In the genomic region with DNA sequence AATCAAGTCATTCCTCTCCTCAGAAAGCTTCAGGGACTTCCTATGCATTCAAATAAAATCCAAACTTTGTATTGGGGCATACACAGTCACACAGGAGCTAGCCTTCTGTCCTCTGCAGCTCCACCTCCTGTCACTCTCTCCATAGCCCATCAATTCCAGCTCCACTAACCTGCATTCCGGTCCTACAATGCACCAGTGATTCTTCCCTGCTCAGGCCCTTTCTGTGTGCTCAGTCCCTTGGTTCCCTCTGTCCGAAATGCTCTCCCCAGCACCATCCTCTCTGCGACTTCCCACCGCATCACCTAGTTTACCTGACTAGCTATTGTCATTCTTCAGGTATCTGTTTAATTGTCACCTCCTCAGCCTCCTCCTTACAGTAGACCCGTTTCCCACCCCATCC, we compare ENCODE assay signal across 5 cellular contexts.
"Had no signal": no experiment of that assay in that cellular context is flagged by ENCODE, and none has a peak within 500 bp of the region (broad histone marks: within the 10 kb centered on the region; RNA-seq: fewer than 3 reads in every experiment).

No MANE protein-coding gene starts in this region.

- ATAC-seq: activated CD4-positive, CD25-positive, alpha-beta regulatory T cell treated with anti-CD3 and anti-CD28 coated beads, Interleukin-2, amount 50 U/mL, for 24 hours had no signal

- DNase-seq: activated T-cell treated with anti-CD3 and anti-CD28 coated beads, Interleukin-2, amount 50 U/mL, for 1 hour; central memory CD4-positive, alpha-beta T cell; effector CD4-positive, alpha-beta T cell had no signal

- H3K27ac ChIP-seq: coronary artery had no signal

- H3K4me3 ChIP-seq: coronary artery had no signal
